9 cellular contexts compared by ENCODE assay signal in the genomic region with DNA sequence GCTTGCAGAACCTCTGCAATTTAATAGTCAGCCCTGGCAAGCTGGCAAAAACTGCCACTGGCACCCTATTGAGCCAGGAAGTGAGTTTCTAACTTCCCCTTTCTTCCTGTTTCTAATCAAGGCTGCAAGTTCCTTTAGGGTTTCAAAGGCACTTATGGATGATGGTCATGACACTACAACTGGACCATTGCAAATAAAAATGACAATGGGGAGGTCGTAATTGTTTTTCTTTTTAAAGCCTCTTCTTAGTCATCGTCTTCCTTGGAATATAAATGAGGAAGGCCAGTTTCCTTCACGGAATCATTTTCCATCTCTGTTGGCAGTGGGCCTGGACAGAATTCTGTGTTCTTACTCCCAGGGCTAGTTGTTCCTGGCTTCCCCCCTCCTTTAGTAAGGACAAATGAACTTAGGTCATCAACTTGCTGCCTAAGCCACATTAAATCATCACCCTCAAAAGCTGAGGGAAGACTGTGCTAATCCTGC. TPM values are rescaled to one million over a fixed set of nuclear protein-coding genes. Genes with fewer than 3 reads are reported as not detected.
DNase-seq lines count a peak whose midpoint lies in the region; ATAC-seq, FAIRE-seq and TF ChIP-seq lines count a peak whose summit lies in the region.
"Had no signal": no experiment of that assay in that cellular context is flagged by ENCODE, and none has a peak within 500 bp of the region (broad histone marks: within the 10 kb centered on the region; RNA-seq: fewer than 3 reads in every experiment).

No MANE protein-coding gene starts in this region.

- no peak for TF ChIP-seq POLR2A in endothelial cell of umbilical vein (IDR thresholded peaks at IDR 0.05; ENCODE audit: low read depth, low read length)

- POLR2A ChIA-PET in BJ (lab: Charles Lee), result no interaction called here
- POLR2A ChIA-PET in endothelial cell of umbilical vein (lab: Charles Lee), result no interaction called here

- H4K20me1 ChIP-seq in endothelial cell of umbilical vein (replicated peaks; ENCODE audit: control insufficient read depth, extremely low read depth, insufficient read depth, low read length), result no peaks in the 10 kb centered on the region

- H3K9ac ChIP-seq in endothelial cell of umbilical vein (replicated peaks; ENCODE audit: extremely low read depth, insufficient read depth, low read length), result no peak overlapping the region

- H3K4me1 Mint-ChIP-seq in osteocyte (ENCODE audit: unreplicated experiment) (peaks cover 90% of the 10 kb centered on the region), endothelial cell (ENCODE audit: unreplicated experiment) (peaks cover 22% of the 10 kb centered on the region)

- H3K36me3 Mint-ChIP-seq in osteocyte (ENCODE audit: unreplicated experiment), result peaks cover 21% of the 10 kb centered on the region
- H3K36me3 Mint-ChIP-seq in endothelial cell (ENCODE audit: low read depth, unreplicated experiment), result no peaks in the 10 kb centered on the region

- BruUV-seq in endothelial cell of umbilical vein (replicated peaks; lab: Mats Ljungman, UMichigan), result no TSS peak

- H3K9me1 ChIP-seq in endothelial cell of umbilical vein (replicated peaks; ENCODE audit: control insufficient read depth, extremely low read depth, insufficient read depth, low read length), result no peaks in the 10 kb centered on the region

- no peak for ATAC-seq in HG02938 (IDR thresholded peaks at IDR 0.05; ENCODE audit: unreplicated experiment)

- H3K9me3 Mint-ChIP-seq in osteocyte (ENCODE audit: unreplicated experiment) (no peaks in the 10 kb centered on the region), endothelial cell (ENCODE audit: unreplicated experiment) (no peaks in the 10 kb centered on the region)
- H3K9me3 Mint-ChIP-seq: activated T-cell treated with anti-CD3 and anti-CD28 coated beads, Interleukin-2, amount 50 U/mL, for 24 hours had no signal

- no peak overlapping the region for H2AFZ ChIP-seq in endothelial cell of umbilical vein (ENCODE audit: low read depth, low read length)

- dilution Hi-C loops in endothelial cell of umbilical vein (cut with MboI; ENCODE audit: extremely low pct_ligation_motif_present, low sequenced_read_pairs), result no loop called here

- H3K27ac Mint-ChIP-seq in osteocyte (ENCODE audit: unreplicated experiment), result peak overlapping the region; percentile 89
- H3K27ac Mint-ChIP-seq in endothelial cell (ENCODE audit: unreplicated experiment), result no peak overlapping the region
- H3K27ac Mint-ChIP-seq: activated T-cell treated with anti-CD3 and anti-CD28 coated beads, Interleukin-2, amount 50 U/mL, for 24 hours had no signal

- peak overlapping the region; percentile 37 for H3K27ac ChIP-seq in endothelial cell of umbilical vein (ENCODE audit: insufficient read depth, low read depth, low read length)

- H3K27me3 Mint-ChIP-seq in osteocyte (ENCODE audit: unreplicated experiment) (no peaks in the 10 kb centered on the region), endothelial cell (ENCODE audit: unreplicated experiment) (peaks cover 3% of the 10 kb centered on the region)

- H3K27me3 ChIP-seq in BJ (ENCODE audit: control insufficient read depth, insufficient read depth, low read length) (no peaks in the 10 kb centered on the region), endothelial cell of umbilical vein (ENCODE audit: control insufficient read depth in 2 of 2, insufficient read depth in 2 of 2, low read length in 2 of 2) (no peaks in the 10 kb centered on the region)

- peaks cover 36% of the 10 kb centered on the region for H3K79me2 ChIP-seq in endothelial cell of umbilical vein (ENCODE audit: control insufficient read depth, insufficient read depth, low read length)

- H3K4me1 ChIP-seq in endothelial cell of umbilical vein (ENCODE audit: control insufficient read depth, extremely low read depth, insufficient read depth, low read length), result peaks cover 50% of the 10 kb centered on the region

- H3K4me3 ChIP-seq in BJ (ENCODE audit: low read depth, low read length) (no peak overlapping the region), endothelial cell of umbilical vein (replicated peaks in 1 of 3; ENCODE audit: insufficient read depth in 1 of 3, low read depth in 1 of 3, low read length in 3 of 3) (no peak overlapping the region)

- H3K4me3 Mint-ChIP-seq in osteocyte (ENCODE audit: unreplicated experiment) (peak overlapping the region; percentile 44), endothelial cell (ENCODE audit: unreplicated experiment) (no peak overlapping the region)
- H3K4me3 Mint-ChIP-seq: activated T-cell treated with anti-CD3 and anti-CD28 coated beads, Interleukin-2, amount 50 U/mL, for 24 hours had no signal

- intact Hi-C loops in endothelial cell of umbilical vein (cut with micrococcal nuclease), result loop anchor here (1.0 to 2.0 kb wide), 3 partner anchors 9 to 102 kb away; no protein-coding TSS in a partner anchor

- TF ChIP-seq CTCF in BJ (IDR thresholded peaks at IDR 0.05; ENCODE audit: insufficient read depth, low read depth, low read length) (no peak), endothelial cell of umbilical vein (IDR thresholded peaks at IDR 0.05; ENCODE audit: extremely low read depth in 1 of 2, insufficient read depth in 1 of 2, low read depth in 1 of 2, low read length in 2 of 2) (no peak), osteocyte (IDR thresholded peaks at IDR 0.05) (no peak), endothelial cell (IDR thresholded peaks at IDR 0.05; ENCODE audit: unreplicated experiment) (no peak)

- H3K36me3 ChIP-seq in BJ (ENCODE audit: control insufficient read depth, insufficient read depth, low read length) (no peaks in the 10 kb centered on the region; the same call in 1 of the 2 replicates), endothelial cell of umbilical vein (ENCODE audit: control insufficient read depth in 2 of 2, extremely low read depth in 1 of 2, insufficient read depth in 2 of 2, low read length in 2 of 2) (no peaks in the 10 kb centered on the region)

- FAIRE-seq in endothelial cell of umbilical vein (lab: Jason Lieb, UNC) (peak; percentile 91), RCC 7860 (lab: Jason Lieb, UNC) (no peak)

- DNase-seq in BJ (ENCODE audit: low read depth), result peak; percentile 71
- DNase-seq in NOMO-1 treated with DMSO at 0.1 percent for 48 hours (lab: John Stamatoyannopoulos, UW; ENCODE audit: unreplicated experiment), result peak; percentile 22
- peak; percentile 95 for DNase-seq in endothelial cell of umbilical vein (ENCODE audit: low read depth, low spot score)
- no peak for DNase-seq in osteocyte (ENCODE audit: extremely low spot score, unreplicated experiment)
- DNase-seq in RCC 7860 (ENCODE audit: low spot score), result no peak
- DNase-seq in NCI-H146 (lab: John Stamatoyannopoulos, UW), result no peak
- DNase-seq in endothelial cell (ENCODE audit: low spot score), result no peak

- no peaks in the 10 kb centered on the region for H3K9me3 ChIP-seq in endothelial cell of umbilical vein (replicated peaks; ENCODE audit: control insufficient read depth, insufficient read depth, low read length)

- CTCF ChIA-PET in BJ (lab: Yijun Ruan, JAX), result no interaction called here
- CTCF ChIA-PET in endothelial cell of umbilical vein (lab: Charles Lee), result interaction anchor here (2.7 kb wide), 1 partner anchor 345 kb away, joined by 11 read pairs; no protein-coding TSS in a partner anchor

- H3K4me2 ChIP-seq in endothelial cell of umbilical vein (ENCODE audit: insufficient read depth, low read length), result peak overlapping the region; percentile 16

TF ChIP-seq in endothelial cell of umbilical vein, 7 proteins besides CTCF, POLR2A, EP300 and RAD21:
- TF ChIP-seq, protein P1, sequence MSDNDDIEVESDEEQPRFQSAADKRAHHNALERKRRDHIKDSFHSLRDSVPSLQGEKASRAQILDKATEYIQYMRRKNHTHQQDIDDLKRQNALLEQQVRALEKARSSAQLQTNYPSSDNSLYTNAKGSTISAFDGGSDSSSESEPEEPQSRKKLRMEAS (IDR thresholded peaks at IDR 0.05; ENCODE audit: insufficient read depth, insufficient read length), result no peak
- TF ChIP-seq JUN (IDR thresholded peaks at IDR 0.05; ENCODE audit: borderline replicate concordance, insufficient read depth, insufficient read length, low read depth) (peak; percentile 61), GATA2 (IDR thresholded peaks at IDR 0.05; ENCODE audit: insufficient read depth, insufficient read length, low read depth, low read length) (peak; percentile 55), POLR2AphosphoS5 (IDR thresholded peaks at IDR 0.05; ENCODE audit: insufficient read depth, low read depth, low read length) (peak; percentile 51), FOS (IDR thresholded peaks at IDR 0.05; ENCODE audit: borderline replicate concordance, insufficient read depth, low read length) (peak; percentile 74), MYC (IDR thresholded peaks at IDR 0.05; ENCODE audit: low read depth, low read length) (no peak)

RNA-seq across cellular contexts. Expression of a gene that starts 35.8 kb away (rescaled TPM):
- polyA plus RNA-seq in BJ (2011; rRNA removed) (3.2 and 3.6 TPM in 2 replicates), endothelial cell of umbilical vein (3.8 and 3.9 TPM in 2 replicates)
- 7.8 and 8.6 TPM in 2 replicates for polyA minus RNA-seq in BJ (2011; rRNA and poly(A)+ RNA removed)
- total RNA-seq in endothelial cell of umbilical vein (9.4 and 14.7 TPM in 2 replicates), osteocyte (79.4 and 84.4 TPM in 2 replicates), endothelial cell (ENCODE audit: unreplicated experiment) (12.8 TPM)
- polyA plus RNA-seq in endothelial cell of umbilical vein (2011; cell fraction: cytosol; rRNA removed), result 3.7 and 3.9 TPM in 2 replicates
- polyA plus RNA-seq in endothelial cell of umbilical vein (2011; cell fraction: nucleus; rRNA removed), result 7.4 and 8.1 TPM in 2 replicates
- polyA plus RNA-seq in endothelial cell of umbilical vein (2012), result 12.5 and 15.9 TPM in 2 replicates
- polyA minus RNA-seq in endothelial cell of umbilical vein, result 5.3 and 7.4 TPM in 2 replicates
- 1.6 TPM for polyA minus RNA-seq in endothelial cell of umbilical vein (2011; cell fraction: cytosol; rRNA and poly(A)+ RNA removed)
- 8.6 and 16.6 TPM in 2 replicates for polyA minus RNA-seq in endothelial cell of umbilical vein (2011; cell fraction: nucleus; rRNA and poly(A)+ RNA removed)

Comparison
In these comparisons a context has a peak if more than half of its experiments do, and no peak if none do; other contexts are left out.
1. DNase-seq: peak in BJ (single experiment), NOMO-1 treated with DMSO at 0.1 percent for 48 hours (single experiment) and endothelial cell of umbilical vein (single experiment); none in osteocyte (single experiment), RCC 7860 (single experiment), NCI-H146 (single experiment) and endothelial cell (single experiment).